Comparison of ENCODE assay signal across 19 cellular contexts in the genomic region with DNA sequence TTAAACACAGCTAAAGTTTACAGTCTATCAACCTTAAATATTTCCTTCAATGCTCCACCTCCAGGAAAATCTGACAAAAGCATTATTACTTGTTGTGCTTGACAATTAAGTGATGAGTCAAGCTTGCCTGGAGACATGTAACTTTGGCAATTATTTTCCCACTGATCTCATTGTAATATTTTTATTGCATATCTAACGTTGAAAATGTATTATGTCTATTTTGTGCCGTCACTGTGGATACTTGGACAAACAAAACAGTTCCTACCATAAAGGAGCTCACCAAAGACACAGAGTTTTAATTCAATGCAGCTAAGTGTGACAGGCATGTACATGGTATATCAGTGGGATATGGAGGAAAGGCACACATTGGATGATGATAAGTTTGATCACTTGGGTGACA.
"Had no signal": no experiment of that assay in that cellular context is flagged by ENCODE, and none has a peak within 500 bp of the region (broad histone marks: within the 10 kb centered on the region; RNA-seq: fewer than 3 reads in every experiment).

No MANE protein-coding gene starts in this region.

- H3K27me3 ChIP-seq: right atrium auricular region, stomach, vagina had no signal

- H3K4me1 ChIP-seq: stomach, vagina had no signal

- H3K27me3 Mint-ChIP-seq: activated CD8-positive, alpha-beta T cell treated with anti-CD3 and anti-CD28 coated beads for 36 hours had no signal

- DNase-seq: activated CD4-positive, alpha-beta T cell treated with anti-CD3 and anti-CD28 coated beads for 48 hours; activated CD4-positive, CD25-positive, alpha-beta regulatory T cell; activated CD8-positive, alpha-beta T cell treated with anti-CD3 and anti-CD28 coated beads for 36 hours; activated naive CD4-positive, alpha-beta T cell treated with anti-CD3 and anti-CD28 coated beads for 36 hours; activated T-cell treated with anti-CD3 and anti-CD28 coated beads, Interleukin-2, amount 50 U/mL, for 1 hour; aorta; cerebellar nuclear complex; cortex of kidney; effector CD4-positive, alpha-beta T cell; hypothalamus; islet precursor cell; occipital lobe; posterior cingulate gyrus; stomach; T1000 had no signal

- H3K4me3 ChIP-seq: right atrium auricular region, skin epidermis, stomach, vagina had no signal

- H3K9me3 Mint-ChIP-seq: activated CD8-positive, alpha-beta T cell treated with anti-CD3 and anti-CD28 coated beads for 36 hours; activated naive CD4-positive, alpha-beta T cell treated with anti-CD3 and anti-CD28 coated beads for 36 hours had no signal

- H3K27ac Mint-ChIP-seq: activated CD8-positive, alpha-beta T cell treated with anti-CD3 and anti-CD28 coated beads for 36 hours; activated naive CD4-positive, alpha-beta T cell treated with anti-CD3 and anti-CD28 coated beads for 36 hours had no signal

- H3K9me3 ChIP-seq: right atrium auricular region, stomach, vagina had no signal

- H3K4me3 Mint-ChIP-seq: activated CD8-positive, alpha-beta T cell treated with anti-CD3 and anti-CD28 coated beads for 36 hours; activated naive CD4-positive, alpha-beta T cell treated with anti-CD3 and anti-CD28 coated beads for 36 hours had no signal

- ATAC-seq: activated CD8-positive, alpha-beta T cell treated with anti-CD3 and anti-CD28 coated beads for 36 hours; left lobe of liver had no signal

- H3K27ac ChIP-seq: right atrium auricular region, stomach, vagina had no signal
